19 cellular contexts compared by ENCODE assay signal in genomic region chr4:6292376-6293096, GRCh38. TPM values are rescaled to one million over a fixed set of nuclear protein-coding genes. Genes with fewer than 3 reads are reported as not detected.
DNase-seq lines count a peak whose midpoint lies in the region; ATAC-seq and TF ChIP-seq lines count a peak whose summit lies in the region.
"Had no signal": no experiment of that assay in that cellular context is flagged by ENCODE, and none has a peak within 500 bp of the region (broad histone marks: within the 10 kb centered on the region; RNA-seq: fewer than 3 reads in every experiment).

No MANE protein-coding gene starts in this region.

- no peak for TF ChIP-seq CTCF in nephron progenitor cell (IDR thresholded peaks at IDR 0.05)

- no peaks in the 10 kb centered on the region for H3K4me1 Mint-ChIP-seq in stimulated activated naive CD8-positive, alpha-beta T cell treated with anti-CD3 and anti-CD28 coated beads, Interleukin-15, amount 100 ng/mL, for 72 hours
- H3K4me1 Mint-ChIP-seq in activated T-helper 17 cell treated with anti-CD3 and anti-CD28 coated beads, Interleukin-2, amount 50 U/mL, for 72 hours: no peaks in the 10 kb centered on the region
- H3K4me1 Mint-ChIP-seq in nephron progenitor cell: peaks cover 7% of the 10 kb centered on the region
- H3K4me1 Mint-ChIP-seq in CD8-positive, alpha-beta memory T cell: no peaks in the 10 kb centered on the region

- H3K36me3 ChIP-seq in CD8-positive, alpha-beta memory T cell (ENCODE audit: insufficient read depth, low read length): no peaks in the 10 kb centered on the region
- H3K36me3 ChIP-seq: HAP-1 had no signal

- peak overlapping the region in 1 of 2 donors; percentile 33 for H3K27ac Mint-ChIP-seq in stimulated activated naive CD8-positive, alpha-beta T cell treated with anti-CD3 and anti-CD28 coated beads, Interleukin-15, amount 100 ng/mL, for 72 hours
- peak overlapping the region; percentile 33 for H3K27ac Mint-ChIP-seq in activated T-helper 17 cell treated with anti-CD3 and anti-CD28 coated beads, Interleukin-2, amount 50 U/mL, for 72 hours
- H3K27ac Mint-ChIP-seq in nephron progenitor cell: peak overlapping the region; percentile 36
- no peak overlapping the region for H3K27ac Mint-ChIP-seq in CD8-positive, alpha-beta memory T cell
- H3K27ac Mint-ChIP-seq: CD8-positive, alpha-beta T cell had no signal

- no peaks in the 10 kb centered on the region for H3K9me3 ChIP-seq in CD8-positive, alpha-beta memory T cell (ENCODE audit: low read length)
- H3K9me3 ChIP-seq: A549, HAP-1 had no signal

- DNase-seq in stimulated activated naive CD8-positive, alpha-beta T cell treated with anti-CD3 and anti-CD28 coated beads, Interleukin-15, amount 100 ng/mL, for 72 hours: no peak
- DNase-seq in stimulated activated naive CD8-positive, alpha-beta T cell treated with anti-CD3 and anti-CD28 coated beads, Interleukin-15, Interleukin-2, amounts not matched to agents 100 U/mL and 50 U/mL, for 24 hours: no peak
- no peak for DNase-seq in nephron progenitor cell
- no peak for DNase-seq in CD8-positive, alpha-beta memory T cell
- DNase-seq in SKM-1 treated with dmso at 0.1 percent for 144 hours (lab: John Stamatoyannopoulos, UW; ENCODE audit: unreplicated experiment): no peak
- DNase-seq: AML-193; CD8-positive, alpha-beta T cell; COR-L47; DMS 273 treated with DMSO at 0.1 percent for 48 hours; DMS53; DND-41; EL had no signal

- no peak overlapping the region for H3K4me3 Mint-ChIP-seq in stimulated activated naive CD8-positive, alpha-beta T cell treated with anti-CD3 and anti-CD28 coated beads, Interleukin-15, amount 100 ng/mL, for 72 hours
- no peak overlapping the region for H3K4me3 Mint-ChIP-seq in activated T-helper 17 cell treated with anti-CD3 and anti-CD28 coated beads, Interleukin-2, amount 50 U/mL, for 72 hours
- H3K4me3 Mint-ChIP-seq in nephron progenitor cell: no peak overlapping the region
- no peak overlapping the region for H3K4me3 Mint-ChIP-seq in CD8-positive, alpha-beta memory T cell
- H3K4me3 Mint-ChIP-seq: CD8-positive, alpha-beta T cell had no signal

- no peaks in the 10 kb centered on the region for H3K27me3 ChIP-seq in CD8-positive, alpha-beta memory T cell (ENCODE audit: insufficient read depth, low read length, poor library complexity, severe bottlenecking)

- H3K27me3 Mint-ChIP-seq in stimulated activated naive CD8-positive, alpha-beta T cell treated with anti-CD3 and anti-CD28 coated beads, Interleukin-15, amount 100 ng/mL, for 72 hours: no peaks in the 10 kb centered on the region
- H3K27me3 Mint-ChIP-seq in activated T-helper 17 cell treated with anti-CD3 and anti-CD28 coated beads, Interleukin-2, amount 50 U/mL, for 72 hours: no peaks in the 10 kb centered on the region
- no peaks in the 10 kb centered on the region for H3K27me3 Mint-ChIP-seq in nephron progenitor cell (ENCODE audit: low read depth, poor library complexity)
- no peaks in the 10 kb centered on the region for H3K27me3 Mint-ChIP-seq in CD8-positive, alpha-beta memory T cell

- H3K4me1 ChIP-seq in CD8-positive, alpha-beta memory T cell (ENCODE audit: insufficient read depth, low read length): no peaks in the 10 kb centered on the region
- H3K4me1 ChIP-seq: A549, HAP-1 had no signal

- no peak overlapping the region for H3K27ac ChIP-seq in CD8-positive, alpha-beta memory T cell (ENCODE audit: low read depth, low read length)
- H3K27ac ChIP-seq: 22Rv1, A549, HL-60 had no signal

- H3K4me3 ChIP-seq in CD8-positive, alpha-beta memory T cell (ENCODE audit: low read length): no peak overlapping the region
- H3K4me3 ChIP-seq: A549, GM12878, HAP-1 had no signal

- POLR2A ChIA-PET in CD8-positive, alpha-beta memory T cell (lab: Charles Lee): no interaction called here

- ATAC-seq in stimulated activated naive CD8-positive, alpha-beta T cell treated with anti-CD3 and anti-CD28 coated beads, Interleukin-15, amount 100 ng/mL, for 72 hours: peak; percentile 3
- ATAC-seq in stimulated activated naive CD8-positive, alpha-beta T cell treated with anti-CD3 and anti-CD28 coated beads, Interleukin-15, Interleukin-2, amounts not matched to agents 100 U/mL and 50 U/mL, for 24 hours: no peak
- no peak for ATAC-seq in activated T-helper 17 cell treated with anti-CD3 and anti-CD28 coated beads, Interleukin-2, amount 50 U/mL, for 72 hours (replicated peaks)
- no peak for ATAC-seq in GM18909 (IDR thresholded peaks at IDR 0.05; ENCODE audit: poor library complexity, unreplicated experiment)
- ATAC-seq: A549; CD8-positive, alpha-beta T cell; GM12878 had no signal

- CTCF ChIA-PET in CD8-positive, alpha-beta memory T cell (lab: Charles Lee): no interaction called here

- H3K36me3 Mint-ChIP-seq in activated T-helper 17 cell treated with anti-CD3 and anti-CD28 coated beads, Interleukin-2, amount 50 U/mL, for 72 hours (ENCODE audit: low read depth): no peaks in the 10 kb centered on the region
- H3K36me3 Mint-ChIP-seq in nephron progenitor cell (ENCODE audit: low read depth): peaks cover 16% of the 10 kb centered on the region
- H3K36me3 Mint-ChIP-seq in CD8-positive, alpha-beta memory T cell: peaks cover 0 to 19% (median 3%) of the 10 kb centered on the region in 3 donors

- H3K9me3 Mint-ChIP-seq in stimulated activated naive CD8-positive, alpha-beta T cell treated with anti-CD3 and anti-CD28 coated beads, Interleukin-15, amount 100 ng/mL, for 72 hours: no peaks in the 10 kb centered on the region
- H3K9me3 Mint-ChIP-seq in activated T-helper 17 cell treated with anti-CD3 and anti-CD28 coated beads, Interleukin-2, amount 50 U/mL, for 72 hours: no peaks in the 10 kb centered on the region
- no peaks in the 10 kb centered on the region for H3K9me3 Mint-ChIP-seq in nephron progenitor cell
- no peaks in the 10 kb centered on the region for H3K9me3 Mint-ChIP-seq in CD8-positive, alpha-beta memory T cell
- H3K9me3 Mint-ChIP-seq: CD8-positive, alpha-beta T cell had no signal

RNA-seq across cellular contexts. Expression of gene WFS1, which starts 22.9 kb away (rescaled TPM):
- total RNA-seq in activated T-helper 17 cell treated with anti-CD3 and anti-CD28 coated beads, Interleukin-2, amount 50 U/mL, for 72 hours: 1 to 10 TPM; 1.1 to 2.6 TPM
- total RNA-seq in CD8-positive, alpha-beta memory T cell: 1 to 10 TPM; 5.1 TPM
- 3.4 TPM for polyA plus RNA-seq in CD8-positive, alpha-beta memory T cell

Comparison
In these comparisons a context has a peak if more than half of its experiments do, and no peak if none do; other contexts are left out.
1. H3K27ac Mint-ChIP-seq: peak in activated T-helper 17 cell treated with anti-CD3 and anti-CD28 coated beads, Interleukin-2, amount 50 U/mL, for 72 hours (single experiment) and nephron progenitor cell (single experiment); none in CD8-positive, alpha-beta memory T cell (0 of 8).